10 cellular contexts compared by ENCODE assay signal in genomic region chr16:12971216-12971615, GRCh38.
A peak's percentile ranks its signal among the peaks of the same experiment; 100 is the strongest.
DNase-seq lines count a peak whose midpoint lies in the region; ATAC-seq lines count a peak whose summit lies in the region.
"Had no signal": no experiment of that assay in that cellular context is flagged by ENCODE, and none has a peak within 500 bp of the region (broad histone marks: within the 10 kb centered on the region; RNA-seq: fewer than 3 reads in every experiment).

No MANE protein-coding gene starts in this region.

- ATAC-seq in HG03460 (IDR thresholded peaks at IDR 0.05; ENCODE audit: unreplicated experiment) (no peak), GM18868 (IDR thresholded peaks at IDR 0.05; ENCODE audit: unreplicated experiment) (no peak), GM19324 (IDR thresholded peaks at IDR 0.05; ENCODE audit: low FRiP score, unreplicated experiment) (no peak)
- ATAC-seq: naive thymus-derived CD8-positive, alpha-beta T cell had no signal

- peak; percentile 83 for DNase-seq in Ammon's horn (ENCODE audit: low spot score)
- DNase-seq in M059J (ENCODE audit: low read depth), result peak; percentile 97
- DNase-seq in RPMI7951 (ENCODE audit: low read depth), result peak; percentile 96
- DNase-seq in hippocampal formation (lab: John Stamatoyannopoulos, UW), result peak; percentile 20 to 22
- no peak for DNase-seq in NOMO-1 treated with DMSO at 0.1 percent for 48 hours (lab: John Stamatoyannopoulos, UW; ENCODE audit: unreplicated experiment)
- DNase-seq: COR-L47; naive thymus-derived CD8-positive, alpha-beta T cell had no signal
